In genomic region chr1:171780583-171781166, GRCh38 we compare ENCODE assay signal across 8 cellular contexts. TPM values are rescaled to one million over a fixed set of nuclear protein-coding genes. Genes with fewer than 3 reads are reported as not detected.
DNase-seq lines count a peak whose midpoint lies in the region; ATAC-seq and TF ChIP-seq lines count a peak whose summit lies in the region.

No MANE protein-coding gene starts in this region.

- no peaks in the 10 kb centered on the region for H3K27me3 ChIP-seq in transverse colon

- intact Hi-C loops in transverse colon (cut with DNase I; ENCODE audit: low total_unique reads) = loop anchor here (2.0 to 10.0 kb wide), 2 partner anchors 38 to 136 kb away; partner anchors contain the start of gene VAMP4

- peak in 1 of 5 experiments; percentile 9 for TF ChIP-seq CTCF in transverse colon (IDR thresholded peaks at IDR 0.05)

- H3K36me3 Mint-ChIP-seq in activated T-cell treated with anti-CD3 and anti-CD28 coated beads, Interleukin-2, amount 50 U/mL, for 72 hours (ENCODE audit: insufficient read depth in 2 of 2) = peaks cover 11% of the 10 kb centered on the region in 2 donors
- peaks cover 21% of the 10 kb centered on the region for H3K36me3 Mint-ChIP-seq in activated naive CD8-positive, alpha-beta T cell treated with anti-CD3 and anti-CD28 coated beads, Interleukin-2, amount 50 U/mL, for 24 hours (ENCODE audit: low read depth)

- 10 to 48% methylated on average over 3 to 10 of the region's 10 CpGs for WGBS in transverse colon (ENCODE audit: low coverage in 1 of 2), 2 donors

- peak overlapping the region; percentile 36 to 65 (median 54) for H3K4me3 ChIP-seq in transverse colon

- H3K4me3 Mint-ChIP-seq in activated T-cell treated with anti-CD3 and anti-CD28 coated beads, Interleukin-2, amount 50 U/mL, for 72 hours = peak overlapping the region; percentile 95 to 100
- peak overlapping the region; percentile 97 for H3K4me3 Mint-ChIP-seq in activated naive CD8-positive, alpha-beta T cell treated with anti-CD3 and anti-CD28 coated beads, Interleukin-2, amount 50 U/mL, for 24 hours

- H3K36me3 ChIP-seq in transverse colon = peaks cover 0 to 2% (median 0%) of the 10 kb centered on the region in 4 donors

- in situ Hi-C loops in transverse colon (cut with MboI; ENCODE audit: low pct_ligation_motif_present in 1 of 4, low pct_unique_long_range_greater_than_20kb in 1 of 4, low sequenced_read_pairs in 3 of 4) (loop anchor here in 1 of 4 donors (25.0 kb wide), 1 partner anchor 657 kb away; the partner anchor contains the start of gene PIGC), KBM-7 (cut with MboI; ENCODE audit: low pct_unique_long_range_greater_than_20kb, low sequenced_read_pairs) (no loop called here)

- no peak for DNase-seq in activated T-cell treated with anti-CD3 and anti-CD28 coated beads, Interleukin-2, amount 50 U/mL, for 72 hours
- no peak for DNase-seq in activated T-cell treated with anti-CD3 and anti-CD28 coated beads, Interleukin-2, amount 50 U/mL, for 48 hours
- no peak for DNase-seq in activated naive CD8-positive, alpha-beta T cell treated with anti-CD3 and anti-CD28 coated beads, Interleukin-2, amount 50 U/mL, for 24 hours
- DNase-seq in left kidney (ENCODE audit: low read depth, low spot score) = peak; percentile 55
- DNase-seq in transverse colon = no peak
- DNase-seq in stimulated activated CD4-positive, alpha-beta T cell treated with anti-CD3 and anti-CD28 coated beads, Interleukin-2, amount 100 ng/mL, for 48 hours = no peak
- DNase-seq in KBM-7 = no peak
- DNase-seq in DMS 273 treated with DMSO at 0.1 percent for 48 hours (lab: John Stamatoyannopoulos, UW) = no peak

- no peak for ATAC-seq in activated T-cell treated with anti-CD3 and anti-CD28 coated beads, Interleukin-2, amount 50 U/mL, for 72 hours (replicated peaks in 1 of 2)
- no peak for ATAC-seq in activated naive CD8-positive, alpha-beta T cell treated with anti-CD3 and anti-CD28 coated beads, Interleukin-2, amount 50 U/mL, for 24 hours

- peaks cover 50% of the 10 kb centered on the region for H3K4me1 Mint-ChIP-seq in activated T-cell treated with anti-CD3 and anti-CD28 coated beads, Interleukin-2, amount 50 U/mL, for 72 hours (ENCODE audit: low read depth)
- H3K4me1 Mint-ChIP-seq in activated naive CD8-positive, alpha-beta T cell treated with anti-CD3 and anti-CD28 coated beads, Interleukin-2, amount 50 U/mL, for 24 hours = peaks cover 52% of the 10 kb centered on the region

- H3K4me1 ChIP-seq in transverse colon = peaks cover 9 to 40% (median 22%) of the 10 kb centered on the region in 4 donors

- peak overlapping the region; percentile 97 for H3K27ac Mint-ChIP-seq in activated T-cell treated with anti-CD3 and anti-CD28 coated beads, Interleukin-2, amount 50 U/mL, for 72 hours
- H3K27ac Mint-ChIP-seq in activated naive CD8-positive, alpha-beta T cell treated with anti-CD3 and anti-CD28 coated beads, Interleukin-2, amount 50 U/mL, for 24 hours = peak overlapping the region; percentile 97

- peak overlapping the region; percentile 89 to 98 (median 91) for H3K27ac ChIP-seq in transverse colon

- no peaks in the 10 kb centered on the region for H3K27me3 Mint-ChIP-seq in activated T-cell treated with anti-CD3 and anti-CD28 coated beads, Interleukin-2, amount 50 U/mL, for 72 hours (ENCODE audit: low read depth)
- no peaks in the 10 kb centered on the region for H3K27me3 Mint-ChIP-seq in activated naive CD8-positive, alpha-beta T cell treated with anti-CD3 and anti-CD28 coated beads, Interleukin-2, amount 50 U/mL, for 24 hours

- H3K9me3 ChIP-seq in transverse colon = no peaks in the 10 kb centered on the region

- TF ChIP-seq POLR2A in transverse colon (IDR thresholded peaks at IDR 0.05) = no peak

- no peaks in the 10 kb centered on the region for H3K9me3 Mint-ChIP-seq in activated T-cell treated with anti-CD3 and anti-CD28 coated beads, Interleukin-2, amount 50 U/mL, for 72 hours
- H3K9me3 Mint-ChIP-seq in activated naive CD8-positive, alpha-beta T cell treated with anti-CD3 and anti-CD28 coated beads, Interleukin-2, amount 50 U/mL, for 24 hours = no peaks in the 10 kb centered on the region

- TF ChIP-seq EP300 in transverse colon (IDR thresholded peaks at IDR 0.05; ENCODE audit: low read depth) = no peak

RNA-seq across cellular contexts. Expression of gene METTL13, which starts 0.8 kb away (rescaled TPM):
- 10 to 100 TPM; 38.0 to 46.4 TPM for total RNA-seq in activated T-cell treated with anti-CD3 and anti-CD28 coated beads, Interleukin-2, amount 50 U/mL, for 72 hours
- 10 to 100 TPM; 10.5 to 80.8 (median 25.8) TPM for total RNA-seq in transverse colon

RNA-seq across cellular contexts. Expression of gene VAMP4, which starts 38.8 kb away (rescaled TPM):
- 10 to 100 TPM; 18.9 to 19.2 TPM for total RNA-seq in activated T-cell treated with anti-CD3 and anti-CD28 coated beads, Interleukin-2, amount 50 U/mL, for 72 hours
- 10 to 100 TPM in 1 of 4 donors, 1 to 10 TPM in 3; 6.0 to 14.3 (median 9.4) TPM for total RNA-seq in transverse colon
